Comparison of ENCODE assay signal across 8 cellular contexts in genomic region chr7:159031135-159031701, GRCh38.
A peak's percentile ranks its signal among the peaks of the same experiment; 100 is the strongest.
DNase-seq lines count a peak whose midpoint lies in the region; ATAC-seq, FAIRE-seq and TF ChIP-seq lines count a peak whose summit lies in the region.

No MANE protein-coding gene starts in this region.

- TF ChIP-seq POLR2A in A549 (IDR thresholded peaks at IDR 0.05; ENCODE audit: low read length) = no peak

- TF ChIP-seq CTCF in A549 (IDR thresholded peaks at IDR 0.05) = no peak
- no peak for TF ChIP-seq CTCF in activated B cell treated with CpG ODN at 0.5 μM for 24 hours (IDR thresholded peaks at IDR 0.05)
- no peak for TF ChIP-seq CTCF in neural progenitor cell (IDR thresholded peaks at IDR 0.05)
- TF ChIP-seq CTCF in A673 (conservative IDR thresholded peaks at IDR 0.05; ENCODE audit: low read depth, low read length) = no peak

- H3K4me1 ChIP-seq in A549 = peaks cover 18% of the 10 kb centered on the region
- peaks cover 42% of the 10 kb centered on the region for H3K4me1 ChIP-seq in neural progenitor cell
- H3K4me1 ChIP-seq in A673 (ENCODE audit: insufficient read depth, low read length, poor library complexity, severe bottlenecking) = peaks cover 4% of the 10 kb centered on the region

- TF ChIP-seq RAD21 in A549 (conservative IDR thresholded peaks at IDR 0.05 in 1 of 2, IDR thresholded peaks at IDR 0.05 in 1 of 2) = no peak

- no TSS peak for BruUV-seq in A673 (replicated peaks; lab: Mats Ljungman, UMichigan)

- FAIRE-seq in A549 (lab: Jason Lieb, UNC) = no peak

- peaks cover 24% of the 10 kb centered on the region for H3K27me3 Mint-ChIP-seq in activated B cell treated with CpG ODN at 0.5 μM for 24 hours
- H3K27me3 Mint-ChIP-seq in neural progenitor cell (ENCODE audit: insufficient read depth, low read depth) = peaks cover 16% of the 10 kb centered on the region

- H3K4me3 ChIP-seq in A549 (peak overlapping the region; percentile 53), neural progenitor cell (peak overlapping the region; percentile 38), A673 (ENCODE audit: low read depth, low read length, poor library complexity, severe bottlenecking) (no peak overlapping the region)

- WGBS in A549 (ENCODE audit: missing lambda C conversion rate) = 87% methylated on average over 29 of the region's 31 CpGs

- no peaks in the 10 kb centered on the region for H3K36me3 Mint-ChIP-seq in activated B cell treated with CpG ODN at 0.5 μM for 24 hours (ENCODE audit: low read depth)
- no peaks in the 10 kb centered on the region for H3K36me3 Mint-ChIP-seq in neural progenitor cell

- peaks cover 4% of the 10 kb centered on the region for H3K4me1 Mint-ChIP-seq in activated B cell treated with CpG ODN at 0.5 μM for 24 hours
- H3K4me1 Mint-ChIP-seq in neural progenitor cell = peaks cover 52% of the 10 kb centered on the region

- H3K27ac Mint-ChIP-seq in activated B cell treated with CpG ODN at 0.5 μM for 24 hours = no peak overlapping the region
- no peak overlapping the region for H3K27ac Mint-ChIP-seq in neural progenitor cell

- H3K27me3 ChIP-seq in neural progenitor cell (no peaks in the 10 kb centered on the region), A673 (replicated peaks; ENCODE audit: insufficient read depth, low read depth, low read length, poor library complexity) (peaks cover 24% of the 10 kb centered on the region)

- H3F3A ChIP-seq in neural progenitor cell (ENCODE audit: low read depth) = peaks cover 22% of the 10 kb centered on the region

- TF ChIP-seq EP300 in A549 (IDR thresholded peaks at IDR 0.05) = no peak

- H3K36me3 ChIP-seq in neural progenitor cell = no peaks in the 10 kb centered on the region
- H3K36me3 ChIP-seq in A673 (ENCODE audit: insufficient read depth, low read length, poor library complexity, severe bottlenecking) = no peaks in the 10 kb centered on the region

- CTCF ChIA-PET in A549 (lab: Yijun Ruan, JAX) = interaction anchor here (1.0 to 1.8 kb wide), 9 partner anchors 8 to 335 kb away, joined by 3 to 11 read pairs (median 3); no protein-coding TSS in a partner anchor
- CTCF ChIA-PET in activated B cell treated with CpG ODN at 0.5 μM for 24 hours (lab: Charles Lee) = no interaction called here
- CTCF ChIA-PET in A673 (lab: Charles Lee) = no interaction called here

- peak overlapping the region; percentile 75 for H2AFZ ChIP-seq in neural progenitor cell (replicated peaks)

- H3K4me3 Mint-ChIP-seq in activated B cell treated with CpG ODN at 0.5 μM for 24 hours (peak overlapping the region; percentile 38), neural progenitor cell (peak overlapping the region; percentile 74)

- H3K9ac ChIP-seq in neural progenitor cell = no peak overlapping the region

- POLR2A ChIA-PET in A549 (lab: Yijun Ruan, JAX) (interaction anchor here (0.6 kb wide), 1 partner anchor 173 kb away, joined by 4 read pairs; no protein-coding TSS in a partner anchor), activated B cell treated with CpG ODN at 0.5 μM for 24 hours (lab: Charles Lee) (no interaction called here), A673 (lab: Charles Lee; ENCODE audit: low non-redundant PET) (no interaction called here)

- no peaks in the 10 kb centered on the region for H4K20me1 ChIP-seq in neural progenitor cell (ENCODE audit: low read depth)

- H3K79me2 ChIP-seq in neural progenitor cell (ENCODE audit: low read depth) = no peaks in the 10 kb centered on the region

- H3K9me3 ChIP-seq in A549 (no peaks in the 10 kb centered on the region), neural progenitor cell (ENCODE audit: low read depth) (no peaks in the 10 kb centered on the region), A673 (ENCODE audit: low read depth, low read length, poor library complexity, severe bottlenecking) (no peaks in the 10 kb centered on the region)

- ATAC-seq in A549 (no peak; a peak in 2 of 6 replicates), activated B cell treated with CpG ODN at 0.5 μM for 24 hours (ENCODE audit: low read depth) (no peak), GM21526 (IDR thresholded peaks at IDR 0.05; ENCODE audit: low FRiP score, unreplicated experiment) (no peak)

- H3K27ac ChIP-seq in A549 (peak overlapping the region; percentile 85 to 91), neural progenitor cell (no peak overlapping the region), A673 (ENCODE audit: low read depth, low read length, poor library complexity, severe bottlenecking) (no peak overlapping the region)

- intact Hi-C loops in activated B cell treated with CpG ODN at 0.5 μM for 24 hours (cut with micrococcal nuclease) = no loop called here
- intact Hi-C loops in cardiac septum (cut with DNase I) = no loop called here
- intact Hi-C loops in A673 (cut with micrococcal nuclease; ENCODE audit: unreplicated experiment) = no loop called here

- H3K9me3 Mint-ChIP-seq in activated B cell treated with CpG ODN at 0.5 μM for 24 hours (no peaks in the 10 kb centered on the region), neural progenitor cell (no peaks in the 10 kb centered on the region)

- DNase-seq in A549 (ENCODE audit: low read depth in 1 of 2, low spot score in 1 of 2) (no peak), activated B cell treated with CpG ODN at 0.5 μM for 24 hours (no peak), cardiac septum (ENCODE audit: low spot score) (peak; percentile 80), neural progenitor cell (ENCODE audit: low spot score) (peak; percentile 69), COR-L47 (lab: John Stamatoyannopoulos, UW) (no peak), A673 (ENCODE audit: low spot score) (no peak), germinal center (ENCODE audit: low spot score) (no peak)

- peak overlapping the region; percentile 76 for H3K4me2 ChIP-seq in A549
- peak overlapping the region; percentile 67 for H3K4me2 ChIP-seq in neural progenitor cell

TF ChIP-seq in A549, 52 proteins besides CTCF, POLR2A, EP300 and RAD21 (continues in another document):
- no peak for TF ChIP-seq JUNB (IDR thresholded peaks at IDR 0.05)
- no peak for TF ChIP-seq NR3C1 (IDR thresholded peaks at IDR 0.05)
- TF ChIP-seq ZNF302 (CRISPR knock-in tag; IDR thresholded peaks at IDR 0.05) = no peak
- no peak for TF ChIP-seq KDM5A (IDR thresholded peaks at IDR 0.05)
- no peak for TF ChIP-seq NPAS2 (CRISPR knock-in tag; IDR thresholded peaks at IDR 0.05; ENCODE audit: borderline replicate concordance)
- no peak for TF ChIP-seq POLR2AphosphoS2 (conservative IDR thresholded peaks at IDR 0.05; ENCODE audit: low read length)
- TF ChIP-seq REST (IDR thresholded peaks at IDR 0.05) = no peak
- no peak for TF ChIP-seq KDM1A (IDR thresholded peaks at IDR 0.05; ENCODE audit: low read depth)
- no peak for TF ChIP-seq ZSCAN20 (CRISPR knock-in tag; IDR thresholded peaks at IDR 0.05)
- TF ChIP-seq CHD4 (IDR thresholded peaks at IDR 0.05; ENCODE audit: borderline replicate concordance) = no peak
- TF ChIP-seq GATA3 (IDR thresholded peaks at IDR 0.05; ENCODE audit: borderline replicate concordance) = no peak
- TF ChIP-seq ELK1 (IDR thresholded peaks at IDR 0.05; ENCODE audit: low read depth, low read length) = no peak
- no peak for TF ChIP-seq SREBF2 (IDR thresholded peaks at IDR 0.05)
- TF ChIP-seq ATOH8 (CRISPR knock-in tag; IDR thresholded peaks at IDR 0.05; ENCODE audit: low read depth) = no peak
- TF ChIP-seq USF2 (IDR thresholded peaks at IDR 0.05) = no peak

Comparison
In these comparisons a context has a peak if more than half of its experiments do, and no peak if none do; other contexts are left out.
1. DNase-seq: peak in cardiac septum (single experiment) and neural progenitor cell (single experiment); none in A549 (0 of 2), activated B cell treated with CpG ODN at 0.5 μM for 24 hours (single experiment), COR-L47 (single experiment), A673 (single experiment) and germinal center (single experiment).
2. H3K27ac ChIP-seq: peak in A549 (2 of 2); none in neural progenitor cell (single experiment) and A673 (single experiment).